Comparison of ENCODE assay signal across 8 cellular contexts in the genomic region with DNA sequence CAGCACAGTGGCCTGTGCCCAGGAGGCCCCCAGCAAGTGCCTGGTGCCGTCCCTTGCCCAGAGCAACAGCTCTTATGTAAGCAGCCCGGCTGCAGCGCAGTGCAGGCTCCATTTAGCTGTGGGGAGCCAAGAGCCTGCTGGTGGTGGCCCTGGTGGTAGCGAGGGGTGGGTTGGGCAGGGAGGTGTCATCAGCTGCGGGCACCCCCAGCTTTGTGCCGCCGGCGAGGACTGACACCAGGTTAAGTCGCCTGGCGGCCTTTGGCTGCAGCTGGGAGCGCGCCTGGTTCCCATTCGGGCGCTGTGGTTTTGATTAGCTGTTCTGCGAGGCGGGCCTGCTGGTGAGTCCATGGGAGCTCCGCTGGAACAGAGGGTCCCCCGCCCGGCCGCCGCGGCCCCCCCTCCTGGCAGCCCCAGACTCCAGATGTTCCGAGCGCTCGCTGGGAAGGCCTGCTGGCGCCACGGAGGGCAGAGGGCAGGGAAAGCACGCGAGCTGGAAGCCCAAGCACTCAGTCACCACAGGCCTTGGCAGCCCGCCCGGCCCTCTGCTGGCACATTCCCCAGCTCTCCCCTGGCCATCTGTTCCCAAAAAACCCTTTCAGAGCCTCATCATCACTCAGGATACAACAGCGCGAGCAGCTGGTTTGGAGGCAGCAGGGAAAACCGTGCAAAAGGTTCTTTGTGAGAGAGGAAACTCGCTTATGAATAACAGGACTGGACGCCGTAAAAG. TPM values are rescaled to one million over a fixed set of nuclear protein-coding genes. Genes with fewer than 3 reads are reported as not detected.
A peak's percentile ranks its signal among the peaks of the same experiment; 100 is the strongest.
DNase-seq lines count a peak whose midpoint lies in the region; ATAC-seq and TF ChIP-seq lines count a peak whose summit lies in the region.

No MANE protein-coding gene starts in this region.

- H3K36me3 Mint-ChIP-seq in Caco-2 (ENCODE audit: insufficient read depth, unreplicated experiment), result no peaks in the 10 kb centered on the region

- H3K27me3 ChIP-seq in muscle layer of duodenum (ENCODE audit: low read depth, low read length) (no peaks in the 10 kb centered on the region), Caco-2 (replicated peaks; ENCODE audit: control insufficient read depth, insufficient read depth, low read length) (no peaks in the 10 kb centered on the region)

- H3K4me1 ChIP-seq in muscle layer of duodenum (ENCODE audit: control insufficient read depth in 1 of 2, insufficient read depth in 2 of 2, low read length in 2 of 2) (peaks cover 38 to 69% of the 10 kb centered on the region in 2 donors), Caco-2 (no peaks in the 10 kb centered on the region)

- H3K9me3 ChIP-seq in muscle layer of duodenum (ENCODE audit: control insufficient read depth in 1 of 2, low read length in 2 of 2) (no peaks in the 10 kb centered on the region), Caco-2 (no peaks in the 10 kb centered on the region)

- no peak overlapping the region for H3K27ac Mint-ChIP-seq in Caco-2 (ENCODE audit: unreplicated experiment)

- no peak for TF ChIP-seq CTCF in fibroblast of mammary gland (conservative IDR thresholded peaks at IDR 0.05; ENCODE audit: control insufficient read depth, insufficient read depth, low read depth, low read length)
- TF ChIP-seq CTCF in Caco-2 (IDR thresholded peaks at IDR 0.05; ENCODE audit: insufficient read depth in 1 of 2, low read depth in 1 of 2, low read length in 1 of 2, severe bottlenecking in 1 of 2, unreplicated experiment in 1 of 2), result no peak

- H3K27me3 Mint-ChIP-seq in Caco-2 (ENCODE audit: insufficient read depth, unreplicated experiment), result no peaks in the 10 kb centered on the region

- H3K4me3 ChIP-seq in fibroblast of mammary gland (ENCODE audit: control insufficient read depth, low read depth, low read length) (no peak overlapping the region), muscle layer of duodenum (ENCODE audit: low read depth in 1 of 2, low read length in 2 of 2) (peak overlapping the region; percentile 34 to 37), Caco-2 (ENCODE audit: low read depth, low read length) (no peak overlapping the region)

- BruUV-seq in Caco-2 (replicated peaks; lab: Mats Ljungman, UMichigan), result no TSS peak

- no peaks in the 10 kb centered on the region for H3K36me3 ChIP-seq in muscle layer of duodenum (ENCODE audit: control insufficient read depth in 1 of 2, insufficient read depth in 2 of 2, low read length in 2 of 2)
- H3K36me3 ChIP-seq in Caco-2 (ENCODE audit: control insufficient read depth, insufficient read depth, low read length), result no peaks in the 10 kb centered on the region

- H3K4me3 Mint-ChIP-seq in Caco-2 (ENCODE audit: unreplicated experiment), result no peak overlapping the region

- peak overlapping the region; percentile 66 for H3K27ac ChIP-seq in muscle layer of duodenum (ENCODE audit: low read length)

- CTCF ChIA-PET in Caco-2 (lab: Charles Lee), result interaction anchor here (0.7 to 2.2 kb wide), 3 partner anchors 9 to 214 kb away, joined by 3 to 6 read pairs (median 3); no protein-coding TSS in a partner anchor

- ATAC-seq in HG03565 (IDR thresholded peaks at IDR 0.05; ENCODE audit: unreplicated experiment), result no peak

- intact Hi-C loops in Caco-2 (cut with micrococcal nuclease; ENCODE audit: unreplicated experiment), result no loop called here

- in situ Hi-C loops in ACHN (cut with HindIII; ENCODE audit: low pct_ligation_motif_present, low pct_unique_long_range_greater_than_20kb, low sequenced_read_pairs), result no loop called here

- H3K9me3 Mint-ChIP-seq in Caco-2 (ENCODE audit: unreplicated experiment), result no peaks in the 10 kb centered on the region

- no peaks in the 10 kb centered on the region for H3K4me1 Mint-ChIP-seq in Caco-2 (ENCODE audit: low read depth, unreplicated experiment)

- POLR2A ChIA-PET in Caco-2 (lab: Charles Lee), result no interaction called here

- TF ChIP-seq POLR2A in erythroblast (IDR thresholded peaks at IDR 0.05; ENCODE audit: low read length), result no peak

- DNase-seq in ACHN (peak; percentile 99), Kasumi-1 (lab: John Stamatoyannopoulos, UW) (peak; percentile 73 to 74), SK-N-DZ (ENCODE audit: low spot score) (peak; percentile 76), fibroblast of mammary gland (ENCODE audit: low read depth) (peak; percentile 100), Caco-2 (no peak), erythroblast (lab: John Stamatoyannopoulos, UW) (no peak)

RNA-seq across cellular contexts. Expression of gene ATOH8, which starts 18.4 kb away (rescaled TPM):
- 1.6 and 1.8 TPM in 2 replicates for polyA plus RNA-seq in SK-N-DZ (2014; cell fraction: cytosol; rRNA removed)
- 1.9 and 3.1 TPM in 2 replicates for polyA plus RNA-seq in SK-N-DZ (2014; cell fraction: nucleus; rRNA removed)
- not detected in 2 replicates for total RNA-seq in Caco-2 (2022)

Comparison
In these comparisons a context has a peak if more than half of its experiments do, and no peak if none do; other contexts are left out.
1. DNase-seq: peak in ACHN (single experiment), Kasumi-1 (2 of 2), SK-N-DZ (single experiment) and fibroblast of mammary gland (single experiment); none in Caco-2 (0 of 2) and erythroblast (0 of 2).
2. H3K4me3 ChIP-seq: peak in muscle layer of duodenum (2 of 2); none in fibroblast of mammary gland (single experiment) and Caco-2 (single experiment).